In genomic region chr20:483791-484644, GRCh38 we compare ENCODE assay signal across 20 cellular contexts. TPM values are rescaled to one million over a fixed set of nuclear protein-coding genes. Genes with fewer than 3 reads are reported as not detected.
A peak's percentile ranks its signal among the peaks of the same experiment; 100 is the strongest.
DNase-seq lines count a peak whose midpoint lies in the region; ATAC-seq and FAIRE-seq lines count a peak whose summit lies in the region.
"Had no signal": no experiment of that assay in that cellular context is flagged by ENCODE, and none has a peak within 500 bp of the region (broad histone marks: within the 10 kb centered on the region; RNA-seq: fewer than 3 reads in every experiment).

No MANE protein-coding gene starts in this region.

- intact Hi-C loops in activated naive CD4-positive, alpha-beta T cell treated with anti-CD3 and anti-CD28 coated beads for 36 hours (cut with micrococcal nuclease), result no loop called here

- DNase-seq in NCI-H2171 treated with DMSO at 0.1 percent for 48 hours (lab: John Stamatoyannopoulos, UW), result peak; percentile 19
- DNase-seq in NCI-H2171 (lab: John Stamatoyannopoulos, UW), result no peak
- peak; percentile 36 for DNase-seq in medulla oblongata (ENCODE audit: extremely low spot score)
- DNase-seq in urothelium cell line (ENCODE audit: low spot score), result no peak
- no peak for DNase-seq in activated naive CD4-positive, alpha-beta T cell treated with anti-CD3 and anti-CD28 coated beads for 36 hours
- no peak for DNase-seq in HuH-7 (ENCODE audit: low spot score)
- DNase-seq: endodermal cell; GF-D8; NK-92 treated with Interleukin-12 subunit alpha and Interleukin-12 subunit beta, amount 100 ng/mL, for 24 hours; spleen; T-cell; WERI-Rb-1 had no signal

- no peak for ATAC-seq in GM19351 (IDR thresholded peaks at IDR 0.05; ENCODE audit: unreplicated experiment)
- ATAC-seq: K562, T-cell had no signal

- no peak overlapping the region for H3K27ac Mint-ChIP-seq in activated naive CD4-positive, alpha-beta T cell treated with anti-CD3 and anti-CD28 coated beads for 36 hours
- H3K27ac Mint-ChIP-seq: activated T-helper 2 cell treated with anti-CD3 and anti-CD28 coated beads, Interferon-gamma antibody, Interleukin-2, Interleukin-4, amounts not matched to agents 10 μg/mL and 5 μg/mL and 100 μg/mL, durations not matched to agents 14 hours and 24 hours and 36 hours; T-cell had no signal

- no peaks in the 10 kb centered on the region for H3K27me3 Mint-ChIP-seq in activated naive CD4-positive, alpha-beta T cell treated with anti-CD3 and anti-CD28 coated beads for 36 hours (ENCODE audit: low read depth)
- H3K27me3 Mint-ChIP-seq: T-cell had no signal

- FAIRE-seq in urothelium cell line (lab: Jason Lieb, UNC), result peak; percentile 5
- FAIRE-seq: GM12892, K562 had no signal

- peaks cover 13% of the 10 kb centered on the region for H3K4me1 Mint-ChIP-seq in activated naive CD4-positive, alpha-beta T cell treated with anti-CD3 and anti-CD28 coated beads for 36 hours (ENCODE audit: low read depth)

- peaks cover 34% of the 10 kb centered on the region for H3K36me3 Mint-ChIP-seq in activated naive CD4-positive, alpha-beta T cell treated with anti-CD3 and anti-CD28 coated beads for 36 hours (ENCODE audit: low read depth)

- no peak overlapping the region for H3K4me3 Mint-ChIP-seq in activated naive CD4-positive, alpha-beta T cell treated with anti-CD3 and anti-CD28 coated beads for 36 hours
- H3K4me3 Mint-ChIP-seq: endodermal cell, T-cell had no signal

- no peaks in the 10 kb centered on the region for H3K9me3 Mint-ChIP-seq in activated naive CD4-positive, alpha-beta T cell treated with anti-CD3 and anti-CD28 coated beads for 36 hours
- H3K9me3 Mint-ChIP-seq: activated T-helper 2 cell treated with anti-CD3 and anti-CD28 coated beads, Interferon-gamma antibody, Interleukin-2, Interleukin-4, amounts not matched to agents 10 μg/mL and 5 μg/mL and 100 μg/mL, durations not matched to agents 14 hours and 24 hours and 36 hours; endodermal cell; T-cell had no signal

- H3K27ac ChIP-seq in cingulate gyrus (ENCODE audit: low read depth, low read length), result peak overlapping the region; percentile 15
- H3K27ac ChIP-seq: BLaER1 treated with 17β-estradiol and CSF1 and Interleukin-3, amounts not matched to agents 10 nM and 100 nM; RWPE1; spleen; tibial artery; WERI-Rb-1 had no signal

- CTCF ChIA-PET in activated naive CD4-positive, alpha-beta T cell treated with anti-CD3 and anti-CD28 coated beads for 36 hours (lab: Charles Lee), result interaction anchor here (0.7 kb wide), 1 partner anchor 153 kb away, joined by 3 read pairs; no protein-coding TSS in a partner anchor

RNA-seq across cellular contexts. Expression of gene TBC1D20, which starts 21.7 kb away (rescaled TPM):
- total RNA-seq in activated naive CD4-positive, alpha-beta T cell treated with anti-CD3 and anti-CD28 coated beads for 36 hours, result 10 to 100 TPM; 16.2 to 17.4 TPM

RNA-seq across cellular contexts. Expression of gene CSNK2A1, which starts 59.6 kb away (rescaled TPM):
- 100 to 1,000 TPM; 164 to 167 TPM for total RNA-seq in activated naive CD4-positive, alpha-beta T cell treated with anti-CD3 and anti-CD28 coated beads for 36 hours

Comparison
In these comparisons a context has a peak if more than half of its experiments do, and no peak if none do; other contexts are left out.
1. DNase-seq: peak in NCI-H2171 treated with DMSO at 0.1 percent for 48 hours (single experiment) and medulla oblongata (single experiment); none in NCI-H2171 (single experiment), urothelium cell line (single experiment), activated naive CD4-positive, alpha-beta T cell treated with anti-CD3 and anti-CD28 coated beads for 36 hours (single experiment) and HuH-7 (single experiment).